14 cellular contexts compared by ENCODE assay signal in genomic region chr1:20329793-20330542, GRCh38. TPM values are rescaled to one million over a fixed set of nuclear protein-coding genes. Genes with fewer than 3 reads are reported as not detected.
A peak's percentile ranks its signal among the peaks of the same experiment; 100 is the strongest.
DNase-seq lines count a peak whose midpoint lies in the region; ATAC-seq and TF ChIP-seq lines count a peak whose summit lies in the region.
"Had no signal": no experiment of that assay in that cellular context is flagged by ENCODE, and none has a peak within 500 bp of the region (broad histone marks: within the 10 kb centered on the region; RNA-seq: fewer than 3 reads in every experiment).

No MANE protein-coding gene starts in this region.

- H3K27me3 Mint-ChIP-seq in activated CD8-positive, alpha-beta memory T cell treated with anti-CD3 and anti-CD28 coated beads, Interleukin-2, amount 10 ng/mL, durations not matched to agents 7 days and 5 days: peaks cover 32% of the 10 kb centered on the region
- H3K27me3 Mint-ChIP-seq in activated T-helper 17 cell treated with anti-CD3 and anti-CD28 coated beads, Interleukin-2, amount 50 U/mL, for 72 hours: peaks cover 24% of the 10 kb centered on the region
- H3K27me3 Mint-ChIP-seq in glutamatergic neuron (ENCODE audit: unreplicated experiment): peaks cover 8% of the 10 kb centered on the region

- H3K4me3 ChIP-seq in GM12864 (ENCODE audit: low read depth, low read length): no peak overlapping the region
- no peak overlapping the region for H3K4me3 ChIP-seq in Panc1 (ENCODE audit: low read depth in 2 of 2, low read length in 2 of 2)
- H3K4me3 ChIP-seq in fibroblast of the aortic adventitia (ENCODE audit: low read depth, low read length): no peak overlapping the region
- no peak overlapping the region for H3K4me3 ChIP-seq in coronary artery
- H3K4me3 ChIP-seq: ascending aorta, pancreas had no signal

- TF ChIP-seq CTCF in 22Rv1 (IDR thresholded peaks at IDR 0.05): peak; percentile 41
- TF ChIP-seq CTCF in GM12864 (IDR thresholded peaks at IDR 0.05; ENCODE audit: low read depth, low read length, missing control alignments): peak; percentile 22
- TF ChIP-seq CTCF in Panc1 (IDR thresholded peaks at IDR 0.05): peak; percentile 43; the same call in 1 of the 2 replicates
- peak; percentile 19 for TF ChIP-seq CTCF in fibroblast of the aortic adventitia (IDR thresholded peaks at IDR 0.05; ENCODE audit: insufficient read depth, low read length)
- TF ChIP-seq CTCF in coronary artery (IDR thresholded peaks at IDR 0.05): no peak
- no peak for TF ChIP-seq CTCF in glutamatergic neuron (IDR thresholded peaks at IDR 0.05; ENCODE audit: partially characterized antibody, unreplicated experiment)

- no peak overlapping the region for H3K4me3 Mint-ChIP-seq in activated CD8-positive, alpha-beta memory T cell treated with anti-CD3 and anti-CD28 coated beads, Interleukin-2, amount 10 ng/mL, durations not matched to agents 7 days and 5 days
- H3K4me3 Mint-ChIP-seq in activated T-helper 17 cell treated with anti-CD3 and anti-CD28 coated beads, Interleukin-2, amount 50 U/mL, for 72 hours: no peak overlapping the region
- no peak overlapping the region for H3K4me3 Mint-ChIP-seq in glutamatergic neuron (ENCODE audit: unreplicated experiment)

- no peak for ATAC-seq in Panc1
- no peak for ATAC-seq in activated CD8-positive, alpha-beta memory T cell treated with anti-CD3 and anti-CD28 coated beads, Interleukin-2, amount 10 ng/mL, durations not matched to agents 7 days and 5 days
- no peak for ATAC-seq in activated T-helper 17 cell treated with anti-CD3 and anti-CD28 coated beads, Interleukin-2, amount 50 U/mL, for 72 hours (replicated peaks)
- ATAC-seq: pancreas had no signal

- intact Hi-C loops in Panc1 (cut with micrococcal nuclease; ENCODE audit: unreplicated experiment): no loop called here

- CTCF ChIA-PET in Panc1 (lab: Charles Lee): no interaction called here
- CTCF ChIA-PET in activated CD8-positive, alpha-beta memory T cell treated with anti-CD3 and anti-CD28 coated beads, Interleukin-2, amount 10 ng/mL, durations not matched to agents 7 days and 5 days (lab: Charles Lee): no interaction called here

- H3K27me3 ChIP-seq in Panc1 (ENCODE audit: control insufficient read depth, insufficient read depth, low read length): peaks cover 8% of the 10 kb centered on the region; the same call in 1 of the 2 replicates
- H3K27me3 ChIP-seq: ascending aorta, pancreas had no signal

- no peak for DNase-seq in GM12864 (ENCODE audit: low read depth)
- no peak for DNase-seq in Panc1 (ENCODE audit: low read depth, low spot score)
- DNase-seq in fibroblast of the aortic adventitia (ENCODE audit: low read depth): no peak
- DNase-seq in activated CD8-positive, alpha-beta memory T cell treated with anti-CD3 and anti-CD28 coated beads, Interleukin-2, amount 10 ng/mL, durations not matched to agents 7 days and 5 days: no peak
- DNase-seq in coronary artery (ENCODE audit: low spot score): no peak
- no peak for DNase-seq in glutamatergic neuron
- DNase-seq: activated CD4-positive, alpha-beta T cell treated with anti-CD3 and anti-CD28 coated beads, Interleukin-2, amount 50 U/mL, for 1 hour; effector CD4-positive, alpha-beta T cell; midbrain; NCI-H774; pancreas had no signal

- POLR2A ChIA-PET in Panc1 (lab: Charles Lee): no interaction called here

- H3K36me3 Mint-ChIP-seq in activated CD8-positive, alpha-beta memory T cell treated with anti-CD3 and anti-CD28 coated beads, Interleukin-2, amount 10 ng/mL, durations not matched to agents 7 days and 5 days: no peaks in the 10 kb centered on the region
- no peaks in the 10 kb centered on the region for H3K36me3 Mint-ChIP-seq in activated T-helper 17 cell treated with anti-CD3 and anti-CD28 coated beads, Interleukin-2, amount 50 U/mL, for 72 hours (ENCODE audit: low read depth)
- no peaks in the 10 kb centered on the region for H3K36me3 Mint-ChIP-seq in glutamatergic neuron (ENCODE audit: unreplicated experiment)

- H3K27ac ChIP-seq in 22Rv1 (no peak overlapping the region), Panc1 (ENCODE audit: low read length) (no peak overlapping the region), coronary artery (no peak overlapping the region)
- H3K27ac ChIP-seq: ascending aorta, pancreas had no signal

- H3K36me3 ChIP-seq in Panc1 (ENCODE audit: control insufficient read depth, insufficient read depth, low read length): no peaks in the 10 kb centered on the region
- H3K36me3 ChIP-seq: ascending aorta, pancreas had no signal

- H3K4me1 Mint-ChIP-seq in activated CD8-positive, alpha-beta memory T cell treated with anti-CD3 and anti-CD28 coated beads, Interleukin-2, amount 10 ng/mL, durations not matched to agents 7 days and 5 days: no peaks in the 10 kb centered on the region
- H3K4me1 Mint-ChIP-seq in activated T-helper 17 cell treated with anti-CD3 and anti-CD28 coated beads, Interleukin-2, amount 50 U/mL, for 72 hours: no peaks in the 10 kb centered on the region
- no peaks in the 10 kb centered on the region for H3K4me1 Mint-ChIP-seq in glutamatergic neuron (ENCODE audit: low read depth, unreplicated experiment)

- no TSS peak for BruUV-seq in Panc1 (replicated peaks; lab: Mats Ljungman, UMichigan)

- in situ Hi-C loops in Panc1 (cut with HindIII; ENCODE audit: low pct_unique_long_range_greater_than_20kb, low sequenced_read_pairs): no loop called here

- no peaks in the 10 kb centered on the region for H3K9me3 ChIP-seq in Panc1 (ENCODE audit: control insufficient read depth, insufficient read depth, low read depth, low read length)
- H3K9me3 ChIP-seq: ascending aorta, pancreas had no signal

- H3K9me3 Mint-ChIP-seq in activated CD8-positive, alpha-beta memory T cell treated with anti-CD3 and anti-CD28 coated beads, Interleukin-2, amount 10 ng/mL, durations not matched to agents 7 days and 5 days (ENCODE audit: low read depth): no peaks in the 10 kb centered on the region
- no peaks in the 10 kb centered on the region for H3K9me3 Mint-ChIP-seq in activated T-helper 17 cell treated with anti-CD3 and anti-CD28 coated beads, Interleukin-2, amount 50 U/mL, for 72 hours
- H3K9me3 Mint-ChIP-seq in glutamatergic neuron (ENCODE audit: unreplicated experiment): no peaks in the 10 kb centered on the region

- H3K27ac Mint-ChIP-seq in activated CD8-positive, alpha-beta memory T cell treated with anti-CD3 and anti-CD28 coated beads, Interleukin-2, amount 10 ng/mL, durations not matched to agents 7 days and 5 days: no peak overlapping the region
- H3K27ac Mint-ChIP-seq in activated T-helper 17 cell treated with anti-CD3 and anti-CD28 coated beads, Interleukin-2, amount 50 U/mL, for 72 hours: no peak overlapping the region
- no peak overlapping the region for H3K27ac Mint-ChIP-seq in glutamatergic neuron (ENCODE audit: unreplicated experiment)

- no peaks in the 10 kb centered on the region for H3K4me1 ChIP-seq in Panc1 (ENCODE audit: control insufficient read depth, insufficient read depth, low read length)
- H3K4me1 ChIP-seq: ascending aorta, pancreas had no signal

RNA-seq across cellular contexts. Expression of gene VWA5B1, which starts 39.3 kb away (rescaled TPM):
- total RNA-seq in Panc1 (2021; ENCODE audit: unreplicated experiment): not detected
- not detected for polyA plus RNA-seq in Panc1 (2012; ENCODE audit: insufficient read length)
- total RNA-seq in fibroblast of the aortic adventitia (ENCODE audit: low replicate concordance): not detected in 2 replicates
- total RNA-seq in activated CD8-positive, alpha-beta memory T cell treated with anti-CD3 and anti-CD28 coated beads, Interleukin-2, amount 10 ng/mL, durations not matched to agents 7 days and 5 days: not detected
- total RNA-seq in activated T-helper 17 cell treated with anti-CD3 and anti-CD28 coated beads, Interleukin-2, amount 50 U/mL, for 72 hours: under 1 TPM in 1 of 2 donors, not detected in 1; 0.05 TPM
- 0.10 TPM for total RNA-seq in glutamatergic neuron (ENCODE audit: unreplicated experiment)
- total RNA-seq: ascending aorta had no signal

Comparison
In these comparisons a context has a peak if more than half of its experiments do, and no peak if none do; other contexts are left out.
1. CTCF ChIP-seq: peak in 22Rv1 (single experiment), GM12864 (single experiment), Panc1 (single experiment) and fibroblast of the aortic adventitia (single experiment); none in coronary artery (single experiment) and glutamatergic neuron (single experiment).